37 cellular contexts compared by ENCODE assay signal in genomic region chr2:185640588-185640987, GRCh38.
"Had no signal": no experiment of that assay in that cellular context is flagged by ENCODE, and none has a peak within 500 bp of the region (broad histone marks: within the 10 kb centered on the region; RNA-seq: fewer than 3 reads in every experiment).

No MANE protein-coding gene starts in this region.

- FAIRE-seq: bronchial epithelial cell, TTC549 had no signal

- DNase-seq: activated B cell treated with CpG ODN at 0.5 μM for 24 hours; activated CD4-positive, alpha-beta memory T cell treated with anti-CD3 and anti-CD28 coated beads, Interleukin-2, amount 10 ng/mL, durations not matched to agents 7 days and 5 days; activated CD4-positive, alpha-beta T cell treated with anti-CD3 and anti-CD28 coated beads for 1 hour; activated CD4-positive, alpha-beta T cell treated with anti-CD3 and anti-CD28 coated beads for 36 hours; activated CD4-positive, alpha-beta T cell treated with anti-CD3 and anti-CD28 coated beads for 48 hours; activated CD4-positive, alpha-beta T cell treated with anti-CD3 and anti-CD28 coated beads, Interleukin-2, amount 10 ng/mL, durations not matched to agents 7 days and 5 days; activated CD4-positive, alpha-beta T cell treated with anti-CD3 and anti-CD28 coated beads, Interleukin-2, amount 50 U/mL, for 48 hours; activated CD8-positive, alpha-beta memory T cell treated with anti-CD3 and anti-CD28 coated beads for 24 hours; activated CD8-positive, alpha-beta memory T cell treated with anti-CD3 and anti-CD28 coated beads, Interleukin-2, amount 10 ng/mL, durations not matched to agents 7 days and 5 days; activated CD8-positive, alpha-beta memory T cell treated with anti-CD3 and anti-CD28 coated beads, Interleukin-2, amount 50 U/mL, for 48 hours; activated CD8-positive, alpha-beta T cell treated with anti-CD3 and anti-CD28 coated beads, Interleukin-2, amount 10 ng/mL, durations not matched to agents 7 days and 5 days; activated effector memory CD4-positive, alpha-beta T cell treated with anti-CD3 and anti-CD28 coated beads, Interleukin-2, amount 50 U/mL, for 16 hours; activated gamma-delta T cell treated with Interleukin-2 at 50 U/mL for 16 hours; activated naive CD4-positive, alpha-beta T cell; activated naive CD4-positive, alpha-beta T cell treated with anti-CD3 and anti-CD28 coated beads, Interleukin-2, amount 10 ng/mL, durations not matched to agents 7 days and 5 days; activated naive CD8-positive, alpha-beta T cell treated with anti-CD3 and anti-CD28 coated beads, Interleukin-2, amount 10 ng/mL, durations not matched to agents 7 days and 5 days; activated naive CD8-positive, alpha-beta T cell treated with anti-CD3 and anti-CD28 coated beads, Interleukin-2, amount 50 U/mL, for 24 hours; activated T-cell treated with anti-CD3 and anti-CD28 coated beads, Interleukin-2, amount 50 U/mL, for 24 hours; activated T-cell treated with anti-CD3 and anti-CD28 coated beads, Interleukin-2, amount 50 U/mL, for 48 hours; amygdala; anterior cingulate cortex; caudate nucleus; cerebellar nuclear complex; T-helper 1 cell; T-helper 2 cell; T-helper 9 cell had no signal

- ATAC-seq: activated CD4-positive, alpha-beta T cell treated with anti-CD3 and anti-CD28 coated beads for 36 hours; activated CD8-positive, alpha-beta memory T cell treated with anti-CD3 and anti-CD28 coated beads, Interleukin-2, amount 10 ng/mL, durations not matched to agents 7 days and 5 days; activated CD8-positive, alpha-beta T cell treated with anti-CD3 and anti-CD28 coated beads, Interleukin-2, amount 10 ng/mL, durations not matched to agents 7 days and 5 days; activated naive CD8-positive, alpha-beta T cell treated with anti-CD3 and anti-CD28 coated beads, Interleukin-2, amount 50 U/mL, for 24 hours had no signal

- H3K4me1 ChIP-seq: ascending aorta had no signal

- H3K4me3 Mint-ChIP-seq: activated B cell treated with CpG ODN at 0.5 μM for 24 hours; activated CD4-positive, alpha-beta memory T cell treated with anti-CD3 and anti-CD28 coated beads, Interleukin-2, amount 10 ng/mL, durations not matched to agents 7 days and 5 days; activated CD4-positive, alpha-beta T cell treated with anti-CD3 and anti-CD28 coated beads for 36 hours; activated CD4-positive, alpha-beta T cell treated with anti-CD3 and anti-CD28 coated beads, Interleukin-2, amount 10 ng/mL, durations not matched to agents 7 days and 5 days; activated CD8-positive, alpha-beta memory T cell treated with anti-CD3 and anti-CD28 coated beads, Interleukin-2, amount 10 ng/mL, durations not matched to agents 7 days and 5 days; activated CD8-positive, alpha-beta T cell treated with anti-CD3 and anti-CD28 coated beads, Interleukin-2, amount 10 ng/mL, durations not matched to agents 7 days and 5 days; activated naive CD4-positive, alpha-beta T cell treated with anti-CD3 and anti-CD28 coated beads, Interleukin-2, amount 10 ng/mL, durations not matched to agents 7 days and 5 days; activated naive CD4-positive, alpha-beta T cell treated with anti-CD3 and anti-CD28 coated beads, Interleukin-2, amount 50 U/mL, for 24 hours; activated naive CD8-positive, alpha-beta T cell; activated naive CD8-positive, alpha-beta T cell treated with anti-CD3 and anti-CD28 coated beads, Interleukin-2, amount 10 ng/mL, durations not matched to agents 7 days and 5 days; activated naive CD8-positive, alpha-beta T cell treated with anti-CD3 and anti-CD28 coated beads, Interleukin-2, amount 50 U/mL, for 24 hours; activated T-cell treated with anti-CD3 and anti-CD28 coated beads, Interleukin-2, amount 50 U/mL, for 24 hours; brain; central memory CD8-positive, alpha-beta T cell; T-helper 1 cell treated with Interleukin-12 subunit alpha and Interleukin-12 subunit beta and Interleukin-4 antibody, amounts not matched to agents 30 μg/mL and 1 μg/mL, for 36 hours; T-helper 2 cell treated with Interferon-gamma antibody and Interleukin-4, amounts not matched to agents 5 μg/mL and 100 μg/mL, for 36 hours had no signal

- H3K27ac ChIP-seq: ascending aorta, cardiac muscle cell, VCaP had no signal

- H3K27me3 Mint-ChIP-seq: activated B cell treated with CpG ODN at 0.5 μM for 24 hours; activated CD4-positive, alpha-beta memory T cell treated with anti-CD3 and anti-CD28 coated beads, Interleukin-2, amount 10 ng/mL, durations not matched to agents 7 days and 5 days; activated CD4-positive, alpha-beta T cell treated with anti-CD3 and anti-CD28 coated beads for 36 hours; activated CD4-positive, alpha-beta T cell treated with anti-CD3 and anti-CD28 coated beads, Interleukin-2, amount 10 ng/mL, durations not matched to agents 7 days and 5 days; activated CD8-positive, alpha-beta memory T cell treated with anti-CD3 and anti-CD28 coated beads, Interleukin-2, amount 10 ng/mL, durations not matched to agents 7 days and 5 days; activated naive CD4-positive, alpha-beta T cell treated with anti-CD3 and anti-CD28 coated beads, Interleukin-2, amount 10 ng/mL, durations not matched to agents 7 days and 5 days; activated naive CD4-positive, alpha-beta T cell treated with anti-CD3 and anti-CD28 coated beads, Interleukin-2, amount 50 U/mL, for 24 hours; activated naive CD8-positive, alpha-beta T cell; activated naive CD8-positive, alpha-beta T cell treated with anti-CD3 and anti-CD28 coated beads, Interleukin-2, amount 10 ng/mL, durations not matched to agents 7 days and 5 days; activated naive CD8-positive, alpha-beta T cell treated with anti-CD3 and anti-CD28 coated beads, Interleukin-2, amount 50 U/mL, for 24 hours; activated T-cell treated with anti-CD3 and anti-CD28 coated beads, Interleukin-2, amount 50 U/mL, for 24 hours; brain; central memory CD8-positive, alpha-beta T cell had no signal

- H3K4me1 Mint-ChIP-seq: activated B cell treated with CpG ODN at 0.5 μM for 24 hours; activated CD4-positive, alpha-beta memory T cell treated with anti-CD3 and anti-CD28 coated beads, Interleukin-2, amount 10 ng/mL, durations not matched to agents 7 days and 5 days; activated CD4-positive, alpha-beta T cell treated with anti-CD3 and anti-CD28 coated beads for 36 hours; activated CD4-positive, alpha-beta T cell treated with anti-CD3 and anti-CD28 coated beads, Interleukin-2, amount 10 ng/mL, durations not matched to agents 7 days and 5 days; activated CD8-positive, alpha-beta memory T cell treated with anti-CD3 and anti-CD28 coated beads, Interleukin-2, amount 10 ng/mL, durations not matched to agents 7 days and 5 days; activated naive CD4-positive, alpha-beta T cell treated with anti-CD3 and anti-CD28 coated beads, Interleukin-2, amount 10 ng/mL, durations not matched to agents 7 days and 5 days; activated naive CD4-positive, alpha-beta T cell treated with anti-CD3 and anti-CD28 coated beads, Interleukin-2, amount 50 U/mL, for 24 hours; activated naive CD8-positive, alpha-beta T cell treated with anti-CD3 and anti-CD28 coated beads, Interleukin-2, amount 10 ng/mL, durations not matched to agents 7 days and 5 days; activated naive CD8-positive, alpha-beta T cell treated with anti-CD3 and anti-CD28 coated beads, Interleukin-2, amount 50 U/mL, for 24 hours; central memory CD8-positive, alpha-beta T cell had no signal

- H3K36me3 Mint-ChIP-seq: activated CD8-positive, alpha-beta memory T cell treated with anti-CD3 and anti-CD28 coated beads, Interleukin-2, amount 10 ng/mL, durations not matched to agents 7 days and 5 days; activated naive CD4-positive, alpha-beta T cell treated with anti-CD3 and anti-CD28 coated beads, Interleukin-2, amount 10 ng/mL, durations not matched to agents 7 days and 5 days; activated naive CD4-positive, alpha-beta T cell treated with anti-CD3 and anti-CD28 coated beads, Interleukin-2, amount 50 U/mL, for 24 hours; activated naive CD8-positive, alpha-beta T cell; activated naive CD8-positive, alpha-beta T cell treated with anti-CD3 and anti-CD28 coated beads, Interleukin-2, amount 10 ng/mL, durations not matched to agents 7 days and 5 days had no signal

- H3K27ac Mint-ChIP-seq: activated B cell treated with CpG ODN at 0.5 μM for 24 hours; activated CD4-positive, alpha-beta memory T cell treated with anti-CD3 and anti-CD28 coated beads, Interleukin-2, amount 10 ng/mL, durations not matched to agents 7 days and 5 days; activated CD4-positive, alpha-beta T cell treated with anti-CD3 and anti-CD28 coated beads for 36 hours; activated CD4-positive, alpha-beta T cell treated with anti-CD3 and anti-CD28 coated beads, Interleukin-2, amount 10 ng/mL, durations not matched to agents 7 days and 5 days; activated CD8-positive, alpha-beta memory T cell treated with anti-CD3 and anti-CD28 coated beads, Interleukin-2, amount 10 ng/mL, durations not matched to agents 7 days and 5 days; activated CD8-positive, alpha-beta T cell treated with anti-CD3 and anti-CD28 coated beads, Interleukin-2, amount 10 ng/mL, durations not matched to agents 7 days and 5 days; activated naive CD4-positive, alpha-beta T cell treated with anti-CD3 and anti-CD28 coated beads, Interleukin-2, amount 10 ng/mL, durations not matched to agents 7 days and 5 days; activated naive CD4-positive, alpha-beta T cell treated with anti-CD3 and anti-CD28 coated beads, Interleukin-2, amount 50 U/mL, for 24 hours; activated naive CD8-positive, alpha-beta T cell; activated naive CD8-positive, alpha-beta T cell treated with anti-CD3 and anti-CD28 coated beads, Interleukin-2, amount 10 ng/mL, durations not matched to agents 7 days and 5 days; activated naive CD8-positive, alpha-beta T cell treated with anti-CD3 and anti-CD28 coated beads, Interleukin-2, amount 50 U/mL, for 24 hours; activated T-cell treated with anti-CD3 and anti-CD28 coated beads, Interleukin-2, amount 50 U/mL, for 24 hours; brain; T-helper 1 cell treated with Interleukin-12 subunit alpha and Interleukin-12 subunit beta and Interleukin-4 antibody, amounts not matched to agents 30 μg/mL and 1 μg/mL, for 36 hours; T-helper 2 cell treated with Interferon-gamma antibody and Interleukin-4, amounts not matched to agents 5 μg/mL and 100 μg/mL, for 36 hours had no signal

- H3K4me3 ChIP-seq: ascending aorta, cardiac muscle cell had no signal

- H3K27me3 ChIP-seq: ascending aorta, cardiac muscle cell had no signal

- H3K36me3 ChIP-seq: ascending aorta, cardiac muscle cell had no signal

- H3K9me3 Mint-ChIP-seq: activated B cell treated with CpG ODN at 0.5 μM for 24 hours; activated CD4-positive, alpha-beta memory T cell treated with anti-CD3 and anti-CD28 coated beads, Interleukin-2, amount 10 ng/mL, durations not matched to agents 7 days and 5 days; activated CD4-positive, alpha-beta T cell treated with anti-CD3 and anti-CD28 coated beads, Interleukin-2, amount 10 ng/mL, durations not matched to agents 7 days and 5 days; activated naive CD4-positive, alpha-beta T cell treated with anti-CD3 and anti-CD28 coated beads, Interleukin-2, amount 10 ng/mL, durations not matched to agents 7 days and 5 days; activated naive CD4-positive, alpha-beta T cell treated with anti-CD3 and anti-CD28 coated beads, Interleukin-2, amount 50 U/mL, for 24 hours; activated naive CD8-positive, alpha-beta T cell treated with anti-CD3 and anti-CD28 coated beads, Interleukin-2, amount 10 ng/mL, durations not matched to agents 7 days and 5 days; activated naive CD8-positive, alpha-beta T cell treated with anti-CD3 and anti-CD28 coated beads, Interleukin-2, amount 50 U/mL, for 24 hours; activated T-cell treated with anti-CD3 and anti-CD28 coated beads, Interleukin-2, amount 50 U/mL, for 24 hours; brain; T-helper 1 cell treated with Interleukin-12 subunit alpha and Interleukin-12 subunit beta and Interleukin-4 antibody, amounts not matched to agents 30 μg/mL and 1 μg/mL, for 36 hours; T-helper 2 cell treated with Interferon-gamma antibody and Interleukin-4, amounts not matched to agents 5 μg/mL and 100 μg/mL, for 36 hours had no signal

- H3K9me3 ChIP-seq: ascending aorta had no signal
